8 cellular contexts compared by ENCODE assay signal in genomic region chr3:71428841-71429609, GRCh38.
DNase-seq lines count a peak whose midpoint lies in the region; ATAC-seq and TF ChIP-seq lines count a peak whose summit lies in the region.

No MANE protein-coding gene starts in this region.

- peak overlapping the region; percentile 19 to 71 (median 59) for H3K27ac ChIP-seq in stomach
- no peak overlapping the region for H3K27ac ChIP-seq in MM.1S (ENCODE audit: low read length)
- no peak overlapping the region for H3K27ac ChIP-seq in WERI-Rb-1

- H3K36me3 Mint-ChIP-seq in activated T-helper 2 cell treated with anti-CD3 and anti-CD28 coated beads, Interferon-gamma antibody, Interleukin-2, Interleukin-4, amounts not matched to agents 10 μg/mL and 5 μg/mL and 100 μg/mL, durations not matched to agents 14 hours and 24 hours and 36 hours (ENCODE audit: low read depth), result peaks cover 31% of the 10 kb centered on the region

- no peaks in the 10 kb centered on the region for H3F3A ChIP-seq in MM.1S (ENCODE audit: insufficient read depth, low read length)

- no peak overlapping the region for H3K4me3 Mint-ChIP-seq in activated T-helper 2 cell treated with anti-CD3 and anti-CD28 coated beads, Interferon-gamma antibody, Interleukin-2, Interleukin-4, amounts not matched to agents 10 μg/mL and 5 μg/mL and 100 μg/mL, durations not matched to agents 14 hours and 24 hours and 36 hours (ENCODE audit: low read depth)

- H2AFZ ChIP-seq in MM.1S (ENCODE audit: low read length), result no peak overlapping the region

- TF ChIP-seq EP300 in stomach (IDR thresholded peaks at IDR 0.05), result no peak

- intact Hi-C loops in activated T-helper 2 cell treated with anti-CD3 and anti-CD28 coated beads, Interferon-gamma antibody, Interleukin-2, Interleukin-4, amounts not matched to agents 10 μg/mL and 5 μg/mL and 100 μg/mL, durations not matched to agents 14 hours and 24 hours and 36 hours (cut with micrococcal nuclease), result no loop called here
- intact Hi-C loops in stomach (cut with DNase I; ENCODE audit: low total_unique reads), result no loop called here

- H3K4me3 ChIP-seq in stomach (peak overlapping the region in 2 of 4 donors; percentile 4 to 5), MM.1S (ENCODE audit: low read length) (no peak overlapping the region), WERI-Rb-1 (ENCODE audit: low read depth, low read length) (no peak overlapping the region)

- TF ChIP-seq CTCF in stomach (IDR thresholded peaks at IDR 0.05) (no peak), MM.1S (IDR thresholded peaks at IDR 0.05; ENCODE audit: low read length) (no peak), WERI-Rb-1 (IDR thresholded peaks at IDR 0.05; ENCODE audit: low read depth, low read length) (no peak)

- H3K4me1 ChIP-seq in stomach (peaks cover 7 to 66% (median 32%) of the 10 kb centered on the region in 4 donors), MM.1S (ENCODE audit: low read length) (no peaks in the 10 kb centered on the region)

- H3K9me3 ChIP-seq in stomach (no peaks in the 10 kb centered on the region), MM.1S (replicated peaks; ENCODE audit: insufficient read depth, low read length) (no peaks in the 10 kb centered on the region), WERI-Rb-1 (ENCODE audit: severe bottlenecking) (no peaks in the 10 kb centered on the region)

- no peak for ATAC-seq in HG03108 (IDR thresholded peaks at IDR 0.05; ENCODE audit: unreplicated experiment)

- no peaks in the 10 kb centered on the region for H3K9me2 ChIP-seq in MM.1S (replicated peaks; ENCODE audit: insufficient read depth, low read length)

- TF ChIP-seq POLR2A in stomach (IDR thresholded peaks at IDR 0.05), result no peak

- no peaks in the 10 kb centered on the region for H3K79me2 ChIP-seq in MM.1S (ENCODE audit: low read length)

- no peak overlapping the region for H3K9ac ChIP-seq in MM.1S (ENCODE audit: low read length)

- H3K27me3 ChIP-seq in stomach (no peaks in the 10 kb centered on the region), MM.1S (replicated peaks; ENCODE audit: insufficient read depth, low read length) (no peaks in the 10 kb centered on the region), WERI-Rb-1 (ENCODE audit: insufficient read depth, low read depth, severe bottlenecking) (no peaks in the 10 kb centered on the region)

- H4K20me1 ChIP-seq in MM.1S (ENCODE audit: insufficient read depth, low read length), result no peaks in the 10 kb centered on the region

- H3K27ac Mint-ChIP-seq in activated T-helper 2 cell treated with anti-CD3 and anti-CD28 coated beads, Interferon-gamma antibody, Interleukin-2, Interleukin-4, amounts not matched to agents 10 μg/mL and 5 μg/mL and 100 μg/mL, durations not matched to agents 14 hours and 24 hours and 36 hours, result peak overlapping the region; percentile 18

- no peak overlapping the region for H3K4me2 ChIP-seq in MM.1S (ENCODE audit: low read depth, low read length)

- peaks cover 57% of the 10 kb centered on the region for H3K4me1 Mint-ChIP-seq in activated T-helper 2 cell treated with anti-CD3 and anti-CD28 coated beads, Interferon-gamma antibody, Interleukin-2, Interleukin-4, amounts not matched to agents 10 μg/mL and 5 μg/mL and 100 μg/mL, durations not matched to agents 14 hours and 24 hours and 36 hours (ENCODE audit: low read depth)

- H3K9me3 Mint-ChIP-seq in activated T-helper 2 cell treated with anti-CD3 and anti-CD28 coated beads, Interferon-gamma antibody, Interleukin-2, Interleukin-4, amounts not matched to agents 10 μg/mL and 5 μg/mL and 100 μg/mL, durations not matched to agents 14 hours and 24 hours and 36 hours, result no peaks in the 10 kb centered on the region

- no peaks in the 10 kb centered on the region for H3K36me3 ChIP-seq in stomach
- H3K36me3 ChIP-seq in MM.1S (replicated peaks; ENCODE audit: insufficient read depth, low read length), result no peaks in the 10 kb centered on the region
- H3K36me3 ChIP-seq in WERI-Rb-1, result no peaks in the 10 kb centered on the region

- WGBS in stomach, 5 donors, result 16 to 27% (median 21%) methylated on average over 16 to 17 of the region's 17 CpGs

- DNase-seq in NCI-H2171 treated with DMSO at 0.1 percent for 48 hours (lab: John Stamatoyannopoulos, UW) (peak; percentile 52), NCI-H2171 (lab: John Stamatoyannopoulos, UW) (no peak), iris pigment epithelial cell (ENCODE audit: low read depth) (peak; percentile 59), stomach (no peak), MM.1S (no peak), WERI-Rb-1 (no peak)
- DNase-seq in activated T-helper 2 cell treated with anti-CD3 and anti-CD28 coated beads, Interferon-gamma antibody, Interleukin-2, Interleukin-4, amounts not matched to agents 10 μg/mL and 5 μg/mL and 100 μg/mL, durations not matched to agents 14 hours and 24 hours and 36 hours (ENCODE audit: low spot score), result no peak

- no peaks in the 10 kb centered on the region for H3K27me3 Mint-ChIP-seq in activated T-helper 2 cell treated with anti-CD3 and anti-CD28 coated beads, Interferon-gamma antibody, Interleukin-2, Interleukin-4, amounts not matched to agents 10 μg/mL and 5 μg/mL and 100 μg/mL, durations not matched to agents 14 hours and 24 hours and 36 hours (ENCODE audit: low read depth)

Comparison
In these comparisons a context has a peak if more than half of its experiments do, and no peak if none do; other contexts are left out.
1. DNase-seq: peak in NCI-H2171 treated with DMSO at 0.1 percent for 48 hours (single experiment) and iris pigment epithelial cell (single experiment); none in NCI-H2171 (single experiment), activated T-helper 2 cell treated with anti-CD3 and anti-CD28 coated beads, Interferon-gamma antibody, Interleukin-2, Interleukin-4, amounts not matched to agents 10 μg/mL and 5 μg/mL and 100 μg/mL, durations not matched to agents 14 hours and 24 hours and 36 hours (single experiment), stomach (single experiment), MM.1S (single experiment) and WERI-Rb-1 (single experiment).
2. H3K27ac ChIP-seq: peak in stomach (5 of 5); none in MM.1S (single experiment) and WERI-Rb-1 (single experiment).